Comparison of ENCODE assay signal across 1 cellular context in genomic region chr22:24951942-24952836, GRCh38.
TF ChIP-seq lines count a peak whose summit lies in the region.

TSS of gene KIAA1671 (plus strand) at chr22:24952716. CDS start at chr22:25028000, 75,284 bp downstream.

TF ChIP-seq in H1, 55 proteins besides CTCF, POLR2A, EP300 and RAD21:
- TF ChIP-seq SIN3A (conservative IDR thresholded peaks at IDR 0.05 in 1 of 2, IDR thresholded peaks at IDR 0.05 in 1 of 2; ENCODE audit: low read depth in 1 of 2, low read length in 2 of 2), result peak; percentile 66 to 88; a peak in 1 of 4 replicates
- peak; percentile 88 for TF ChIP-seq EGR1 (IDR thresholded peaks at IDR 0.05; ENCODE audit: borderline replicate concordance, low read depth, low read length)
- TF ChIP-seq SP1 (IDR thresholded peaks at IDR 0.05; ENCODE audit: low read depth, low read length), result no peak
- TF ChIP-seq JUN (IDR thresholded peaks at IDR 0.05; ENCODE audit: low read depth, low read length), result no peak
- 0 out of 2 replicates have a peak, but pooled peaks have one; percentile 1 for TF ChIP-seq USF2 (IDR thresholded peaks at IDR 0.05; ENCODE audit: low read length)
- no peak for TF ChIP-seq KDM5A (IDR thresholded peaks at IDR 0.05; ENCODE audit: low read length)
- TF ChIP-seq CBX8 (IDR thresholded peaks at IDR 0.05; ENCODE audit: borderline replicate concordance, low read depth, low read length), result no peak
- 0 out of 2 replicates have a peak, but pooled peaks have one; percentile 11 for TF ChIP-seq CREB1 (IDR thresholded peaks at IDR 0.05)
- no peak for TF ChIP-seq CHD2 (IDR thresholded peaks at IDR 0.05; ENCODE audit: low read length)
- TF ChIP-seq ATF2 (IDR thresholded peaks at IDR 0.05; ENCODE audit: low read length), result no peak
- no peak for TF ChIP-seq SUZ12 (IDR thresholded peaks at IDR 0.05; ENCODE audit: low read length)
- no peak for TF ChIP-seq RFX5 (IDR thresholded peaks at IDR 0.05; ENCODE audit: borderline replicate concordance, low read depth, low read length)
- no peak for TF ChIP-seq NANOG (IDR thresholded peaks at IDR 0.05; ENCODE audit: insufficient read depth, low read depth, low read length, poor library complexity, severe bottlenecking)
- TF ChIP-seq NRF1 (IDR thresholded peaks at IDR 0.05; ENCODE audit: low read depth, low read length), result peak; percentile 77
- TF ChIP-seq HDAC2 (IDR thresholded peaks at IDR 0.05; ENCODE audit: borderline replicate concordance in 1 of 2, low read depth in 2 of 2, low read length in 2 of 2), result 0 out of 4 replicates have a peak, but pooled peaks have one; percentile 9 to 64
- peak; percentile 71; the same call in 1 of the 2 replicates for TF ChIP-seq PHF8 (conservative IDR thresholded peaks at IDR 0.05; ENCODE audit: low read depth, low read length)
- no peak for TF ChIP-seq SP4 (IDR thresholded peaks at IDR 0.05; ENCODE audit: low read length)
- no peak for TF ChIP-seq POU5F1 (IDR thresholded peaks at IDR 0.05; ENCODE audit: low read depth, low read length)
- no peak for TF ChIP-seq CHD7 (IDR thresholded peaks at IDR 0.05; ENCODE audit: insufficient replicate concordance, low read length)
- no peak for TF ChIP-seq TBP (IDR thresholded peaks at IDR 0.05; ENCODE audit: low read depth, low read length)
- no peak for TF ChIP-seq ATF3 (IDR thresholded peaks at IDR 0.05; ENCODE audit: insufficient read depth, low read depth, low read length)
- no peak for TF ChIP-seq SIX5 (IDR thresholded peaks at IDR 0.05; ENCODE audit: low read depth, low read length)
- TF ChIP-seq KDM1A (IDR thresholded peaks at IDR 0.05; ENCODE audit: borderline replicate concordance, low read length), result peak; percentile 66
- peak; percentile 27; the same call in 1 of the 2 replicates for TF ChIP-seq RBBP5 (IDR thresholded peaks at IDR 0.05; ENCODE audit: borderline replicate concordance, low read depth, low read length)
- TF ChIP-seq KDM4A (IDR thresholded peaks at IDR 0.05; ENCODE audit: low read depth, low read length, severe bottlenecking), result peak; percentile 22
- no peak; the same call in 1 of the 2 replicates for TF ChIP-seq E2F6 (IDR thresholded peaks at IDR 0.05)
- no peak for TF ChIP-seq ZNF274 (IDR thresholded peaks at IDR 0.05; ENCODE audit: borderline replicate concordance, extremely low read depth, low read length)
- peak; percentile 72 for TF ChIP-seq MAX (IDR thresholded peaks at IDR 0.05)
- no peak for TF ChIP-seq HDAC6 (IDR thresholded peaks at IDR 0.05; ENCODE audit: low read depth, low read length)
- no peak for TF ChIP-seq SIRT6 (IDR thresholded peaks at IDR 0.05; ENCODE audit: low read length)
- no peak for TF ChIP-seq BCL11A (IDR thresholded peaks at IDR 0.05; ENCODE audit: low read depth in 2 of 2, low read length in 2 of 2)
- no peak for TF ChIP-seq FOSL1 (IDR thresholded peaks at IDR 0.05; ENCODE audit: insufficient read depth, low read depth, low read length)
- no peak for TF ChIP-seq CBX5 (IDR thresholded peaks at IDR 0.05; ENCODE audit: low read depth, low read length)
- peak; percentile 19; the same call in 1 of the 2 replicates for TF ChIP-seq SRF (IDR thresholded peaks at IDR 0.05; ENCODE audit: low read depth, low read length)
- TF ChIP-seq POLR2AphosphoS5 (IDR thresholded peaks at IDR 0.05; ENCODE audit: low read depth, low read length), result peak; percentile 18; the same call in 1 of the 2 replicates
- TF ChIP-seq CHD1 (IDR thresholded peaks at IDR 0.05; ENCODE audit: low read depth, low read length), result no peak
- no peak for TF ChIP-seq SP2 (IDR thresholded peaks at IDR 0.05; ENCODE audit: low read length)
- no peak for TF ChIP-seq CTBP2 (IDR thresholded peaks at IDR 0.05; ENCODE audit: borderline replicate concordance, insufficient read depth, insufficient read length, low read length)
- TF ChIP-seq ASH2L (IDR thresholded peaks at IDR 0.05; ENCODE audit: low read length), result no peak
- peak; percentile 47; the same call in 1 of the 2 replicates for TF ChIP-seq TAF1 (IDR thresholded peaks at IDR 0.05; ENCODE audit: low read depth, low read length)
- TF ChIP-seq SAP30 (IDR thresholded peaks at IDR 0.05; ENCODE audit: insufficient read depth, insufficient replicate concordance, low read length), result no peak
- no peak for TF ChIP-seq TEAD4 (IDR thresholded peaks at IDR 0.05; ENCODE audit: low read depth, low read length)
- TF ChIP-seq EZH2 (IDR thresholded peaks at IDR 0.05; ENCODE audit: low read depth, low read length, severe bottlenecking), result no peak
